In the genomic region with DNA sequence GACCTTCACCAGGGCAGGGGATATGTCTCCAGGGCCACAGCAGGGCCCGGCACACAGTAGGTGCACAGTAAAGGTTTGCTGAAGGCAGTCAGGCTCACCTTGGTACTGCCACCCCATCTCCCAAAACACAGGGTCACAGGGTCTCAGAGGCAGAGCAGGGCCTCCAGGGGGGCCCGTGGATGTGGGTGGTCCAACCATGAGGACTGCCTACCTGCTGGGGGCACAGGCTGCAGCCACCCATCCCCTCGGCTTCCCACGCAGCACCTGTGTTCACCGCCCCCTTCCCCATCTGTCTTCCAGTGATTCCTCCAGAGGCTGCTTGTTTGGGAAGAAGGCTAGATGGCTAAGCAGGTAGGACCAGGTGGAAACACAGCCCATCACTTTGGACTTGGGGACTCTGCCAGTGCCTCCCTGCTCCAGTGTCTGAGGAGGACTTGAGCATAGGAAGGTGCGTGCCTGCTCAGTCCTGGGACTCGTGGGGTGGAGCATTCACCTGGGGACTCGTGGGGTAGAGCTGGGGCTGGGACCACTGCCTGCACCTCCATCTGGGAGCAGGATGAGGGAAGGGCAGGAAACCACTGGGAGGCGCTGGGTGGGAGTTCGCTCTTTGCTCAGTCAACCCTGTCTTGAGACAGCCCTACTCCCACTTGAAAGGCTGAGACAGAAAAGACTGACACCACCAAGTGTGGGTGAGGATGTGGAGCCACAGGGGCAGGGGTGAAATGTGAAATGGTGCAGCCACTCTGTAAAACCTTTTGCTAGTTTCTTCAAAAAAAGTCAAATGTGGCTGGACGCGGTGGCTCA, we compare ENCODE assay signal across 8 cellular contexts. TPM values are rescaled to one million over a fixed set of nuclear protein-coding genes. Genes with fewer than 3 reads are reported as not detected.
DNase-seq lines count a peak whose midpoint lies in the region; ATAC-seq and TF ChIP-seq lines count a peak whose summit lies in the region.

No MANE protein-coding gene starts in this region.

- no peaks in the 10 kb centered on the region for H3K9me3 Mint-ChIP-seq in CD8-positive, alpha-beta memory T cell

- no peaks in the 10 kb centered on the region for H3K36me3 ChIP-seq in CD8-positive, alpha-beta memory T cell (ENCODE audit: insufficient read depth, low read length)
- no peaks in the 10 kb centered on the region for H3K36me3 ChIP-seq in osteoblast (ENCODE audit: insufficient read depth, low read length)

- no peaks in the 10 kb centered on the region for H4K20me1 ChIP-seq in osteoblast (ENCODE audit: insufficient read depth, low read length)

- H2AFZ ChIP-seq in osteoblast (ENCODE audit: low read length): no peak overlapping the region

- H3K4me1 Mint-ChIP-seq in CD8-positive, alpha-beta memory T cell: peaks cover 16 to 22% (median 20%) of the 10 kb centered on the region in 3 donors

- peak overlapping the region in 5 of 7 donors; percentile 26 to 85 (median 56) for H3K4me3 Mint-ChIP-seq in CD8-positive, alpha-beta memory T cell

- no peaks in the 10 kb centered on the region for H3K27me3 ChIP-seq in CD8-positive, alpha-beta memory T cell (ENCODE audit: insufficient read depth, low read length, poor library complexity, severe bottlenecking)
- H3K27me3 ChIP-seq in dorsolateral prefrontal cortex: no peaks in the 10 kb centered on the region
- H3K27me3 ChIP-seq in osteoblast (ENCODE audit: insufficient read depth, low read length): no peaks in the 10 kb centered on the region

- peak overlapping the region in 2 of 8 donors; percentile 12 to 29 for H3K27ac Mint-ChIP-seq in CD8-positive, alpha-beta memory T cell

- no peak overlapping the region for H3K4me2 ChIP-seq in osteoblast (ENCODE audit: insufficient read depth, low read length)

- no peak for ATAC-seq in HG03342 (IDR thresholded peaks at IDR 0.05; ENCODE audit: unreplicated experiment)
- no peak for ATAC-seq in HG03025 (IDR thresholded peaks at IDR 0.05; ENCODE audit: low FRiP score, unreplicated experiment)

- H3K27ac ChIP-seq in CD8-positive, alpha-beta memory T cell (ENCODE audit: low read depth, low read length): no peak overlapping the region
- peak overlapping the region in 50 of 59 donors; percentile 9 to 98 (median 94) for H3K27ac ChIP-seq in dorsolateral prefrontal cortex
- peak overlapping the region; percentile 93 for H3K27ac ChIP-seq in osteoblast (ENCODE audit: low read depth, low read length)

- POLR2A ChIA-PET in CD8-positive, alpha-beta memory T cell (lab: Charles Lee): interaction anchor here (0.8 kb wide), 1 partner anchor 28 kb away, joined by 6 read pairs; no protein-coding TSS in a partner anchor

- in situ Hi-C loops in KBM-7 (cut with MboI; ENCODE audit: low pct_unique_long_range_greater_than_20kb, low sequenced_read_pairs): loop anchor here (25.0 kb wide), 1 partner anchor 312 kb away; no protein-coding TSS in a partner anchor

- CTCF ChIA-PET in CD8-positive, alpha-beta memory T cell (lab: Charles Lee): interaction anchor here (1.2 to 4.1 kb wide), 3 partner anchors 135 to 202 kb away, joined by 4 to 31 read pairs (median 6); no protein-coding TSS in a partner anchor

- intact Hi-C loops in dorsolateral prefrontal cortex (cut with DNase I): loop anchor here (5.0 kb wide), 4 partner anchors 267 to 482 kb away; a partner anchor contains a TSS

- H3K36me3 Mint-ChIP-seq in CD8-positive, alpha-beta memory T cell: no peaks in the 10 kb centered on the region

- H3K79me2 ChIP-seq in osteoblast (ENCODE audit: insufficient read depth, low read length): no peaks in the 10 kb centered on the region

- DNase-seq in CD8-positive, alpha-beta memory T cell: no peak
- DNase-seq in KBM-7 (peak; percentile 59), dorsolateral prefrontal cortex (peak in 2 of 10 donors; percentile 37 to 44), osteoblast (ENCODE audit: insufficient read length, low spot score, missing footprints) (peak; percentile 86), NCI-H2107 treated with DMSO at 0.1 percent for 48 hours (lab: John Stamatoyannopoulos, UW; ENCODE audit: unreplicated experiment) (no peak), DMS79 (lab: John Stamatoyannopoulos, UW) (no peak)

- TF ChIP-seq CTCF in dorsolateral prefrontal cortex (IDR thresholded peaks at IDR 0.05 in 54 of 56, conservative IDR thresholded peaks at IDR 0.05 in 2 of 56; ENCODE audit: low read depth in 1 of 56, partially characterized antibody in 56 of 56) (no peak), osteoblast (IDR thresholded peaks at IDR 0.05; ENCODE audit: extremely low read depth, low read depth, low read length) (no peak)

- H3K9me3 ChIP-seq in CD8-positive, alpha-beta memory T cell (ENCODE audit: low read length): no peaks in the 10 kb centered on the region
- no peaks in the 10 kb centered on the region for H3K9me3 ChIP-seq in osteoblast (ENCODE audit: low read depth, low read length)

- H3K4me3 ChIP-seq in CD8-positive, alpha-beta memory T cell (ENCODE audit: low read length): no peak overlapping the region
- H3K4me3 ChIP-seq in dorsolateral prefrontal cortex (no peak overlapping the region), osteoblast (ENCODE audit: insufficient read depth, low read length) (no peak overlapping the region)

- H3K27me3 Mint-ChIP-seq in CD8-positive, alpha-beta memory T cell: peaks cover 0 to 1% of the 10 kb centered on the region in 2 donors

- H3K4me1 ChIP-seq in CD8-positive, alpha-beta memory T cell (ENCODE audit: insufficient read depth, low read length): peaks cover 13% of the 10 kb centered on the region
- peaks cover 34% of the 10 kb centered on the region for H3K4me1 ChIP-seq in osteoblast (ENCODE audit: insufficient read depth, low read length)

RNA-seq across cellular contexts. Expression of a gene that starts 18.8 kb away (rescaled TPM):
- total RNA-seq in CD8-positive, alpha-beta memory T cell: 10 to 100 TPM; 12.1 to 15.2 TPM
- polyA plus RNA-seq in CD8-positive, alpha-beta memory T cell: 17.3 TPM
- total RNA-seq in dorsolateral prefrontal cortex (100 to 1,000 TPM in 73 of 120 experiments, 10 to 100 TPM in 47; 60.7 to 184 (median 106) TPM), osteoblast (126 and 134 TPM in 2 replicates)

Comparison
In these comparisons a context has a peak if more than half of its experiments do, and no peak if none do; other contexts are left out.
1. DNase-seq: peak in KBM-7 (single experiment) and osteoblast (single experiment); none in CD8-positive, alpha-beta memory T cell (0 of 5), NCI-H2107 treated with DMSO at 0.1 percent for 48 hours (single experiment) and DMS79 (single experiment).